Comparison of ENCODE assay signal across 8 cellular contexts in genomic region chr5:122896598-122897282, GRCh38. TPM values are rescaled to one million over a fixed set of nuclear protein-coding genes. Genes with fewer than 3 reads are reported as not detected.
DNase-seq lines count a peak whose midpoint lies in the region; ATAC-seq and TF ChIP-seq lines count a peak whose summit lies in the region.

No MANE protein-coding gene starts in this region.

- in situ Hi-C loops in brain microvascular endothelial cell (cut with HindIII; ENCODE audit: low pct_ligation_motif_present, low sequenced_read_pairs) = no loop called here

- no peaks in the 10 kb centered on the region for H3K9me3 Mint-ChIP-seq in naive thymus-derived CD8-positive, alpha-beta T cell
- H3K9me3 Mint-ChIP-seq in stimulated activated naive CD8-positive, alpha-beta T cell treated with anti-CD3 and anti-CD28 coated beads, Interleukin-15, amount 100 ng/mL, for 72 hours = no peaks in the 10 kb centered on the region

- no peak overlapping the region for H3K4me3 ChIP-seq in brain microvascular endothelial cell (ENCODE audit: low read depth, low read length)

- no peak overlapping the region for H3K27ac Mint-ChIP-seq in naive thymus-derived CD8-positive, alpha-beta T cell
- H3K27ac Mint-ChIP-seq in stimulated activated naive CD8-positive, alpha-beta T cell treated with anti-CD3 and anti-CD28 coated beads, Interleukin-15, amount 100 ng/mL, for 72 hours = no peak overlapping the region

- DNase-seq in DMS53 treated with DMSO at 0.1 percent for 48 hours (lab: John Stamatoyannopoulos, UW; ENCODE audit: unreplicated experiment) = peak; percentile 11
- peak; percentile 31 for DNase-seq in LHCN-M2 (ENCODE audit: low read depth)
- DNase-seq in brain microvascular endothelial cell = peak; percentile 18
- peak; percentile 52 for DNase-seq in midbrain (lab: John Stamatoyannopoulos, UW)
- DNase-seq in NCI-H1436 (lab: John Stamatoyannopoulos, UW) = no peak
- DNase-seq in naive thymus-derived CD8-positive, alpha-beta T cell = no peak
- DNase-seq in stimulated activated naive CD8-positive, alpha-beta T cell treated with anti-CD3 and anti-CD28 coated beads, Interleukin-15, amount 100 ng/mL, for 72 hours = no peak

- peaks cover 0 to under 1% (median under 1%) of the 10 kb centered on the region in 4 donors for H3K4me1 Mint-ChIP-seq in naive thymus-derived CD8-positive, alpha-beta T cell
- H3K4me1 Mint-ChIP-seq in stimulated activated naive CD8-positive, alpha-beta T cell treated with anti-CD3 and anti-CD28 coated beads, Interleukin-15, amount 100 ng/mL, for 72 hours = peaks cover under 1% of the 10 kb centered on the region

- POLR2A ChIA-PET in naive thymus-derived CD8-positive, alpha-beta T cell (lab: Charles Lee) = no interaction called here

- no peak for ATAC-seq in HG03135 (IDR thresholded peaks at IDR 0.05; ENCODE audit: unreplicated experiment)
- ATAC-seq in naive thymus-derived CD8-positive, alpha-beta T cell = no peak
- no peak for ATAC-seq in stimulated activated naive CD8-positive, alpha-beta T cell treated with anti-CD3 and anti-CD28 coated beads, Interleukin-15, amount 100 ng/mL, for 72 hours

- no peaks in the 10 kb centered on the region for H3K27me3 ChIP-seq in brain microvascular endothelial cell (replicated peaks)

- no peaks in the 10 kb centered on the region for H3K36me3 ChIP-seq in brain microvascular endothelial cell (replicated peaks)

- H3K4me3 Mint-ChIP-seq in naive thymus-derived CD8-positive, alpha-beta T cell = no peak overlapping the region
- H3K4me3 Mint-ChIP-seq in stimulated activated naive CD8-positive, alpha-beta T cell treated with anti-CD3 and anti-CD28 coated beads, Interleukin-15, amount 100 ng/mL, for 72 hours = no peak overlapping the region

- H3K27me3 Mint-ChIP-seq in naive thymus-derived CD8-positive, alpha-beta T cell = peaks cover 0 to under 1% (median under 1%) of the 10 kb centered on the region in 5 donors
- no peaks in the 10 kb centered on the region for H3K27me3 Mint-ChIP-seq in stimulated activated naive CD8-positive, alpha-beta T cell treated with anti-CD3 and anti-CD28 coated beads, Interleukin-15, amount 100 ng/mL, for 72 hours

- H3K36me3 Mint-ChIP-seq in naive thymus-derived CD8-positive, alpha-beta T cell = no peaks in the 10 kb centered on the region

- TF ChIP-seq CTCF in brain microvascular endothelial cell (IDR thresholded peaks at IDR 0.05; ENCODE audit: low read depth, low read length, missing control alignments) = peak; percentile 59

- H3K27ac ChIP-seq in brain microvascular endothelial cell = no peak overlapping the region

RNA-seq across cellular contexts. Expression of gene SNX24, which starts 51.3 kb away (rescaled TPM):
- 16.9 and 17.4 TPM in 2 replicates for total RNA-seq in LHCN-M2 (2014; rRNA removed)
- 16.6 TPM for polyA plus RNA-seq in LHCN-M2 (2012)
- total RNA-seq in naive thymus-derived CD8-positive, alpha-beta T cell = 1 to 10 TPM; 2.2 to 2.5 TPM
- polyA plus RNA-seq in naive thymus-derived CD8-positive, alpha-beta T cell = 1 to 10 TPM in 1 of 3 donors, under 1 TPM in 2; 0.42 to 1.5 (median 0.79) TPM

Comparison
In these comparisons a context has a peak if more than half of its experiments do, and no peak if none do; other contexts are left out.
1. DNase-seq: peak in DMS53 treated with DMSO at 0.1 percent for 48 hours (single experiment), LHCN-M2 (single experiment), brain microvascular endothelial cell (single experiment) and midbrain (single experiment); none in NCI-H1436 (single experiment), naive thymus-derived CD8-positive, alpha-beta T cell (0 of 10) and stimulated activated naive CD8-positive, alpha-beta T cell treated with anti-CD3 and anti-CD28 coated beads, Interleukin-15, amount 100 ng/mL, for 72 hours (0 of 2).